ENCODE assay signal across 9 cellular contexts in genomic region chr2:174336403-174337336, GRCh38. TPM values are rescaled to one million over a fixed set of nuclear protein-coding genes. Genes with fewer than 3 reads are reported as not detected.
DNase-seq lines count a peak whose midpoint lies in the region; ATAC-seq and TF ChIP-seq lines count a peak whose summit lies in the region.
"Had no signal": no experiment of that assay in that cellular context is flagged by ENCODE, and none has a peak within 500 bp of the region (broad histone marks: within the 10 kb centered on the region; RNA-seq: fewer than 3 reads in every experiment).

No MANE protein-coding gene starts in this region.

- CTCF ChIA-PET in OCI-LY7 (lab: Charles Lee; ENCODE audit: unreplicated experiment) = interaction anchor here (0.5 to 0.6 kb wide), 2 partner anchors 118 to 352 kb away, joined by 3 to 4 read pairs; no protein-coding TSS in a partner anchor

- H4K20me1 ChIP-seq in OCI-LY7 (ENCODE audit: insufficient read depth, low read length) = no peaks in the 10 kb centered on the region

- H3K9me2 ChIP-seq in OCI-LY7 (ENCODE audit: insufficient read depth, low read length) = no peaks in the 10 kb centered on the region

- POLR2A ChIA-PET in OCI-LY7 (lab: Charles Lee) = interaction anchor here (0.5 to 0.7 kb wide), 5 partner anchors 147 to 967 kb away, joined by 3 to 8 read pairs (median 3); no protein-coding TSS in a partner anchor

- ATAC-seq in HG03196 (IDR thresholded peaks at IDR 0.05; ENCODE audit: unreplicated experiment) (peak; percentile 34), memory B cell (ENCODE audit: low read depth) (peak; percentile 68), HG03565 (IDR thresholded peaks at IDR 0.05; ENCODE audit: unreplicated experiment) (no peak)

- no peaks in the 10 kb centered on the region for H3K79me2 ChIP-seq in OCI-LY7 (ENCODE audit: insufficient read depth, low read depth, low read length)

- intact Hi-C loops in OCI-LY7 (cut with micrococcal nuclease; ENCODE audit: unreplicated experiment) = loop anchor here (5.0 kb wide), 1 partner anchor 589 kb away; no protein-coding TSS in a partner anchor

- H3K4me3 Mint-ChIP-seq in brain = peak overlapping the region; percentile 67 to 96 (median 87)
- peak overlapping the region; percentile 75 for H3K4me3 Mint-ChIP-seq in memory B cell

- peaks cover 0 to 3% (median 0%) of the 10 kb centered on the region in 5 experiments for H3K9me3 Mint-ChIP-seq in brain
- no peaks in the 10 kb centered on the region for H3K9me3 Mint-ChIP-seq in memory B cell

- no TSS peak for BruUV-seq in OCI-LY7 (replicated peaks; lab: Mats Ljungman, UMichigan)

- H3K4me1 Mint-ChIP-seq in brain (peaks cover 57% of the 10 kb centered on the region), memory B cell (peaks cover 8% of the 10 kb centered on the region)

- no peak overlapping the region for H2AFZ ChIP-seq in OCI-LY7 (ENCODE audit: low read length)

- H3K4me3 ChIP-seq in OCI-LY7 (ENCODE audit: low read depth, low read length, poor library complexity, severe bottlenecking) = peak overlapping the region; percentile 60

- DNase-seq in NCI-H1694 treated with DMSO at 0.1 percent for 48 hours (lab: John Stamatoyannopoulos, UW) (peak; percentile 68), NCI-H1694 (lab: John Stamatoyannopoulos, UW) (no peak), OCI-LY7 (ENCODE audit: low spot score) (peak; percentile 46), memory B cell (ENCODE audit: low spot score in 2 of 2) (peak; percentile 43 to 61), SKM-1 (lab: John Stamatoyannopoulos, UW; ENCODE audit: unreplicated experiment) (no peak)

- TF ChIP-seq CTCF in OCI-LY7 (conservative IDR thresholded peaks at IDR 0.05; ENCODE audit: low read length) = peak; percentile 62
- TF ChIP-seq CTCF in brain (conservative IDR thresholded peaks at IDR 0.05) = peak in 1 of 2 experiments; percentile 28

- H3K36me3 ChIP-seq in OCI-LY7 (ENCODE audit: insufficient read depth, low read length) = no peaks in the 10 kb centered on the region

- peaks cover 7% of the 10 kb centered on the region for H3K4me1 ChIP-seq in OCI-LY7 (ENCODE audit: insufficient read depth, low read length, poor library complexity, severe bottlenecking)

- H3K27ac Mint-ChIP-seq in brain (peak overlapping the region in 1 of 5 experiments; percentile 68), memory B cell (peak overlapping the region; percentile 82)

- no peaks in the 10 kb centered on the region for H3K9me3 ChIP-seq in OCI-LY7 (ENCODE audit: low read length)

- H3K4me2 ChIP-seq in OCI-LY7 (ENCODE audit: low read length) = peak overlapping the region; percentile 71

- H3K27ac ChIP-seq in OCI-LY7 (ENCODE audit: low read depth, low read length, poor library complexity, severe bottlenecking) = no peak overlapping the region

- H3K27me3 Mint-ChIP-seq in brain (peaks cover 79% of the 10 kb centered on the region), memory B cell (peaks cover 12% of the 10 kb centered on the region)

- H3K36me3 Mint-ChIP-seq in brain (peaks cover 6% of the 10 kb centered on the region), memory B cell (no peaks in the 10 kb centered on the region)

RNA-seq across cellular contexts. Expression of gene SP9, which starts 1.9 kb away (rescaled TPM):
- not detected in 2 replicates for total RNA-seq in OCI-LY7 (2014; rRNA removed; shearing (Covaris generic))
- not detected in 2 replicates for total RNA-seq in OCI-LY7 (2022)
- polyA plus RNA-seq in brain (ENCODE audit: insufficient read depth, low read depth, low replicate concordance) = 0.61 TPM
- polyA plus RNA-seq: BJ had no signal

RNA-seq across cellular contexts. Expression of gene SCRN3, which starts 58.9 kb away (rescaled TPM):
- 6.1 and 11.8 TPM in 2 replicates for total RNA-seq in OCI-LY7 (2014; rRNA removed; shearing (Covaris generic))
- total RNA-seq in OCI-LY7 (2022) = 10.6 and 13.0 TPM in 2 replicates
- polyA plus RNA-seq in brain (ENCODE audit: insufficient read depth, low read depth, low replicate concordance) = 9.6 TPM

Comparison
In these comparisons a context has a peak if more than half of its experiments do, and no peak if none do; other contexts are left out.
1. DNase-seq: peak in NCI-H1694 treated with DMSO at 0.1 percent for 48 hours (single experiment), OCI-LY7 (single experiment) and memory B cell (2 of 2); none in NCI-H1694 (single experiment) and SKM-1 (single experiment).